ENCODE assay signal across 8 cellular contexts in the genomic region with DNA sequence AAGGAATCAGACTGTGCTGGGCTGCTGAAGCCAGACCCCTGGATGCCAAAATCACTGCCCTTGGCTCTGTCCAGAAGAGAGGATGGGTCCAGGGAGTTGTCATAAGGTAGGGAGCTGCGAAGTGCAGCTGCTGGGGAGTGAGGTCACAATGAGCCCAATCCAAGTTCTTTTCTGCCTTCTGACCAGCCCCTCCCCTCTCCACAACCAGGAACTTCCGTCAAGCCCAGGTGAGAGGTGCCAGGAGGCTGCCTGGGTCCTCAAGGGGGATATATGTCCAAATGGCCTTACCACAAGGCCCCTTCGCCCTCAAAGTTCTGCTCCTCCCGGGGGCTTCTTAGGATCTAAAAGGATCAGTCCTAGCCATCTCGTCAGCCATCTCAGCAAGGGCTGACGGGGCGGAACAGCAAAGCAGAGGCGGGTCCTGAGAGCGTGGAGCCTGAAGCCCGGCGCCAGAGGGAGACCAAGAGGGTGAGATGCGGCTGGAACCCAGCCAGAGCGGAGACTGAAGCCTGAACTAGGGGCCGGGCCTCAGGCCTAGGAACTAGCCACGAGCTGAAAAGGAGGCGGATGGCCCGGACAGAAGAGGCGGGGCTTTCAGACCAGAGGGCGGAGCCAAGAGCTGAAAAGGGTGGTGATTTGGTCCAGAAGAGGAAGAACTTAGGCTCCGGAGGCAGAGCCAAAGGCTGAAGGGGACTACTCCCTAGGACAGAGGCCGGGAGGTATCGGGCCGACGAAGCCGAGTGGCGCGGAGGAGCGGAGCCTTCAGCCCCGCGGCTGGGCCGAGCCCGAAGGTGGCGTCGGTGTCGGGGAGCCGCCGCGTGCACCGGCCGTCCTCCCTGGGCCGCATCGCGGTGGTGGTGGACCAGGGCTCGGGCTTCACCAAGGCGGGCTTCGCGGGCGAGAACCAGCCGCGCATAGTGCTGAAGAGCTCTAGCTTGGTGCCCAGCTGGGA. TPM values are rescaled to one million over a fixed set of nuclear protein-coding genes. Genes with fewer than 3 reads are reported as not detected.
DNase-seq lines count a peak whose midpoint lies in the region; ATAC-seq and TF ChIP-seq lines count a peak whose summit lies in the region.

A gene (plus strand): TSS at position 651 of the 952 bp plus-strand sequence. CDS start 555 bp downstream, outside the sequence.

- no peak within 1 kb of the TSS for H3K14ac ChIP-seq in trophoblast cell (ENCODE audit: low read length)

- H3K27me3 ChIP-seq in adrenal gland (no peaks in the 10 kb centered on the region), trophoblast cell (ENCODE audit: insufficient read depth, low read length) (no peaks in the 10 kb centered on the region), tibial artery (no peaks in the 10 kb centered on the region)

- TF ChIP-seq POLR2A in adrenal gland (IDR thresholded peaks at IDR 0.05), result peak; percentile 36 to 89

- H2BK5ac ChIP-seq in trophoblast cell (ENCODE audit: low read depth, low read length, poor library complexity), result no peak within 1 kb of the TSS

- no peak within 1 kb of the TSS for H2BK120ac ChIP-seq in trophoblast cell (ENCODE audit: insufficient read depth, low read length, poor library complexity)

- no peak within 1 kb of the TSS for H4K91ac ChIP-seq in trophoblast cell (ENCODE audit: low read depth, low read length)

- TF ChIP-seq CTCF in LNCaP clone FGC (IDR thresholded peaks at IDR 0.05; ENCODE audit: control insufficient read depth, extremely low read depth, insufficient read depth) (peak; percentile 40), adrenal gland (IDR thresholded peaks at IDR 0.05) (peak; percentile 7 to 48 (median 42)), tibial artery (IDR thresholded peaks at IDR 0.05) (peak; percentile 29 to 39)

- H3K79me1 ChIP-seq in trophoblast cell (ENCODE audit: low read length), result peaks cover 10% of the 10 kb centered on the region

- peak within 1 kb of the TSS; percentile 55 for H3K4me2 ChIP-seq in trophoblast cell (ENCODE audit: low read length)

- DNase-seq in G401 (ENCODE audit: low spot score) (peak; percentile 77), LNCaP clone FGC (ENCODE audit: low read depth) (peak; percentile 98), T follicular helper cell (ENCODE audit: low read depth) (peak; percentile 57), adrenal gland (peak; percentile 92 to 99 (median 99)), cardiac septum (ENCODE audit: low spot score) (peak; percentile 97), trophoblast cell (peak; percentile 93 to 94), tibial artery (peak; percentile 99 to 100)

- H2BK12ac ChIP-seq in trophoblast cell (ENCODE audit: low read length), result no peak within 1 kb of the TSS

- no peak within 1 kb of the TSS for H3K9ac ChIP-seq in trophoblast cell (ENCODE audit: low read length)

- H3K18ac ChIP-seq in trophoblast cell (ENCODE audit: low read length), result no peak within 1 kb of the TSS

- H3K4me1 ChIP-seq in adrenal gland (replicated peaks in 1 of 2) (peaks cover 27 to 41% of the 10 kb centered on the region in 2 donors), trophoblast cell (ENCODE audit: control insufficient read depth in 1 of 2, insufficient read depth in 2 of 2, low read length in 2 of 2) (peaks cover 11 to 12% of the 10 kb centered on the region in 2 experiments), tibial artery (peaks cover 0 to 71% (median 52%) of the 10 kb centered on the region in 4 donors)

- H4K12ac ChIP-seq in trophoblast cell (ENCODE audit: low read depth, low read length), result no peak within 1 kb of the TSS

- peaks cover 7% of the 10 kb centered on the region for H3K79me2 ChIP-seq in trophoblast cell (ENCODE audit: control insufficient read depth, insufficient read depth, low read length, poor library complexity)

- intact Hi-C loops in adrenal gland (cut with DNase I), result no loop called here
- intact Hi-C loops in cardiac septum (cut with DNase I), result loop anchor here (2.0 kb wide), 1 partner anchor 64 kb away; a partner anchor contains a TSS
- intact Hi-C loops in tibial artery (cut with DNase I; ENCODE audit: low total_unique reads), result loop anchor here (10.0 kb wide), 2 partner anchors 182 to 212 kb away; no protein-coding TSS in a partner anchor

- H3K36me3 ChIP-seq in adrenal gland (replicated peaks in 1 of 2), result peaks cover 0 to 31% of the 10 kb centered on the region in 2 donors
- peaks cover 42 to 46% of the 10 kb centered on the region in 2 experiments for H3K36me3 ChIP-seq in trophoblast cell (ENCODE audit: control insufficient read depth in 1 of 2, insufficient read depth in 2 of 2, low read length in 2 of 2)
- H3K36me3 ChIP-seq in tibial artery, result peaks cover 0 to 21% (median 4%) of the 10 kb centered on the region in 3 donors

- H3K9me3 ChIP-seq in adrenal gland (replicated peaks in 1 of 3) (no peaks in the 10 kb centered on the region), trophoblast cell (ENCODE audit: insufficient read depth, low read depth, low read length) (no peaks in the 10 kb centered on the region), tibial artery (no peaks in the 10 kb centered on the region)

- H2AK5ac ChIP-seq in trophoblast cell (ENCODE audit: low read length), result no peak within 1 kb of the TSS

- no peak within 1 kb of the TSS for H3K23ac ChIP-seq in trophoblast cell (ENCODE audit: low read length)

- ATAC-seq in GM21825 (IDR thresholded peaks at IDR 0.05; ENCODE audit: unreplicated experiment), result peak; percentile 56

- H3K4me3 ChIP-seq in LNCaP clone FGC (ENCODE audit: low read depth, low read length) (peak within 1 kb of the TSS; percentile 62), adrenal gland (peak within 1 kb of the TSS in 2 of 4 donors; percentile 23 to 54), trophoblast cell (ENCODE audit: low read depth, low read length) (peak within 1 kb of the TSS; percentile 57), tibial artery (peak within 1 kb of the TSS; percentile 60 to 69)

- H3K4ac ChIP-seq in trophoblast cell (ENCODE audit: low read depth, low read length), result no peak within 1 kb of the TSS

- H3K27ac ChIP-seq in adrenal gland, result peak within 1 kb of the TSS; percentile 62 to 87 (median 76)
- no peak within 1 kb of the TSS for H3K27ac ChIP-seq in trophoblast cell (ENCODE audit: low read depth, low read length)
- H3K27ac ChIP-seq in tibial artery, result peak within 1 kb of the TSS; percentile 88 to 90

- in situ Hi-C loops in G401 (cut with HindIII; ENCODE audit: low sequenced_read_pairs), result no loop called here

- WGBS in adrenal gland, 4 donors, result 5 to 15% (median 9%) methylated on average over 21 to 50 of the region's 50 CpGs
- WGBS in trophoblast cell (ENCODE audit: extremely low coverage, insufficient coverage, insufficient read length), result no CpG with 5 or more reads among the region's 50 CpGs

- no peak within 1 kb of the TSS for H2AFZ ChIP-seq in trophoblast cell (ENCODE audit: insufficient read depth, low read length, poor library complexity)

- no peak within 1 kb of the TSS for H4K8ac ChIP-seq in trophoblast cell (ENCODE audit: low read depth, low read length)

RNA-seq across cellular contexts. Expression of the gene that starts here (rescaled TPM):
- total RNA-seq in G401 (2014; rRNA removed; shearing (Covaris generic)), result not detected in 2 replicates
- total RNA-seq in adrenal gland (1 to 10 TPM in 4 of 8 donors, under 1 TPM in 4; 0.38 to 3.1 (median 0.93) TPM), cardiac septum (0.46 TPM)
- polyA plus RNA-seq in adrenal gland, result under 1 TPM; 0.18 to 0.48 (median 0.47) TPM
- 0.01 TPM in 1 of 2 replicates, not detected in the other for polyA plus RNA-seq in trophoblast cell (2013)

Comparison
In these comparisons a context has a peak if more than half of its experiments do, and no peak if none do; other contexts are left out.
1. Peak in DNase-seq in G401; RNA of the gene not detected or under 1 TPM.
2. Peak in DNase-seq in cardiac septum; RNA of the gene not detected or under 1 TPM.
3. intact Hi-C loops: an anchor here in cardiac septum (2.0 kb wide) and tibial artery (10.0 kb wide); none called in adrenal gland.